Comparison of ENCODE assay signal across 19 cellular contexts in genomic region chr15:80180986-80181385, GRCh38.
"Had no signal": no experiment of that assay in that cellular context is flagged by ENCODE, and none has a peak within 500 bp of the region (broad histone marks: within the 10 kb centered on the region; RNA-seq: fewer than 3 reads in every experiment).

No MANE protein-coding gene starts in this region.

- H3K27me3 Mint-ChIP-seq: naive B cell; progenitor cell of endocrine pancreas; stimulated activated naive CD8-positive, alpha-beta T cell treated with anti-CD3 and anti-CD28 coated beads, Interleukin-15, Interleukin-2, amounts not matched to agents 100 ng/mL and 50 ng/mL, for 24 hours had no signal

- H3K36me3 Mint-ChIP-seq: natural killer cell had no signal

- H3K4me1 Mint-ChIP-seq: mesothelial cell of epicardium, naive B cell, natural killer cell, nephron progenitor cell had no signal

- ATAC-seq: natural killer cell, right lobe of liver, upper lobe of right lung had no signal

- H3K27ac Mint-ChIP-seq: mesothelial cell of epicardium; natural killer cell; nephron progenitor cell; neural progenitor cell; progenitor cell of endocrine pancreas; stimulated activated naive CD8-positive, alpha-beta T cell treated with anti-CD3 and anti-CD28 coated beads, Interleukin-15, Interleukin-2, amounts not matched to agents 100 ng/mL and 50 ng/mL, for 24 hours had no signal

- H3K9me3 Mint-ChIP-seq: natural killer cell; stimulated activated naive CD8-positive, alpha-beta T cell treated with anti-CD3 and anti-CD28 coated beads, Interleukin-15, Interleukin-2, amounts not matched to agents 100 ng/mL and 50 ng/mL, for 24 hours had no signal

- H3K4me3 Mint-ChIP-seq: mesothelial cell of epicardium; naive B cell; natural killer cell; nephron progenitor cell; neural progenitor cell; stimulated activated naive CD8-positive, alpha-beta T cell treated with anti-CD3 and anti-CD28 coated beads, Interleukin-15, Interleukin-2, amounts not matched to agents 100 ng/mL and 50 ng/mL, for 24 hours had no signal

- DNase-seq: islet precursor cell; left ventricle myocardium inferior; naive B cell; natural killer cell; nephron progenitor cell; occipital lobe; right lobe of liver; stimulated activated CD4-positive, alpha-beta T cell treated with anti-CD3 and anti-CD28 coated beads, Interleukin-12 subunit alpha, Interleukin-12 subunit beta, amount 100 ng/mL, for 4 hours; stimulated activated CD4-positive, alpha-beta T cell treated with anti-CD3 and anti-CD28 coated beads, Interleukin-15, amount 100 ng/mL, for 24 hours; stimulated activated CD4-positive, alpha-beta T cell treated with anti-CD3 and anti-CD28 coated beads, Interleukin-2, amount 100 ng/mL, for 24 hours; stimulated activated CD4-positive, alpha-beta T cell treated with anti-CD3 and anti-CD28 coated beads, Interleukin-4, amount 100 ng/mL, for 1 hour; stimulated activated naive CD4-positive, alpha-beta T cell; tibial artery; trophoblast cell; upper lobe of right lung had no signal
